ENCODE assay signal across 8 cellular contexts in genomic region chr19:2268480-2268830, GRCh38. TPM values are rescaled to one million over a fixed set of nuclear protein-coding genes. Genes with fewer than 3 reads are reported as not detected.
DNase-seq lines count a peak whose midpoint lies in the region; ATAC-seq and TF ChIP-seq lines count a peak whose summit lies in the region.

No MANE protein-coding gene starts in this region.

- TF ChIP-seq CTCF in heart right ventricle (IDR thresholded peaks at IDR 0.05) (no peak), astrocyte of the cerebellum (IDR thresholded peaks at IDR 0.05; ENCODE audit: low read depth, low read length, missing control alignments) (no peak), upper lobe of right lung (IDR thresholded peaks at IDR 0.05) (no peak)

- no peaks in the 10 kb centered on the region for H3K9me3 ChIP-seq in heart right ventricle
- no peaks in the 10 kb centered on the region for H3K9me3 ChIP-seq in mononuclear cell (ENCODE audit: low read depth, low read length)
- no peaks in the 10 kb centered on the region for H3K9me3 ChIP-seq in upper lobe of right lung

- WGBS in heart right ventricle, 2 donors = 87 to 92% methylated on average over 4 of the region's 4 CpGs

- H3K4me1 ChIP-seq in heart right ventricle = peaks cover 14 to 68% (median 37%) of the 10 kb centered on the region in 9 donors
- H3K4me1 ChIP-seq in mononuclear cell (ENCODE audit: insufficient read depth, low read length) = peaks cover 77% of the 10 kb centered on the region
- peaks cover 50% of the 10 kb centered on the region for H3K4me1 ChIP-seq in upper lobe of right lung

- no peak for DNase-seq in heart right ventricle
- no peak for DNase-seq in cardiac septum (ENCODE audit: low spot score)
- no peak for DNase-seq in astrocyte of the cerebellum (ENCODE audit: low read depth)
- DNase-seq in upper lobe of right lung = no peak
- DNase-seq in posterior cingulate gyrus = no peak
- DNase-seq in COR-L47 (lab: John Stamatoyannopoulos, UW) = no peak
- no peak for DNase-seq in NCI-H69 (lab: John Stamatoyannopoulos, UW)

- H3K27me3 ChIP-seq in heart right ventricle (no peaks in the 10 kb centered on the region), mononuclear cell (ENCODE audit: insufficient read depth, low read length) (no peaks in the 10 kb centered on the region), upper lobe of right lung (no peaks in the 10 kb centered on the region)

- intact Hi-C loops in heart right ventricle (cut with DNase I) = loop anchor here in 1 of 10 donors (2.0 kb wide), 2 partner anchors 32 to 106 kb away; partner anchors contain the start of genes DOT1L, PLEKHJ1 and SF3A2
- intact Hi-C loops in cardiac septum (cut with DNase I) = no loop called here
- intact Hi-C loops in upper lobe of right lung (cut with DNase I) = no loop called here
- intact Hi-C loops in posterior cingulate gyrus (cut with DNase I) = no loop called here

- ATAC-seq in heart right ventricle (no peak), upper lobe of right lung (no peak)

- H3K36me3 ChIP-seq in heart right ventricle (peaks cover 0 to 26% (median 14%) of the 10 kb centered on the region in 9 donors), upper lobe of right lung (peaks cover 24% of the 10 kb centered on the region)

- in situ Hi-C loops in astrocyte of the cerebellum (cut with HindIII; ENCODE audit: low sequenced_read_pairs) = loop anchor here (10.0 kb wide), 1 partner anchor 56 kb away; the partner anchor contains the start of genes LSM7 and SPPL2B

- H3K4me3 ChIP-seq in heart right ventricle (peak overlapping the region in 8 of 10 donors; percentile 95 to 100 (median 100)), astrocyte of the cerebellum (ENCODE audit: low read depth, low read length) (peak overlapping the region; percentile 99), mononuclear cell (ENCODE audit: low read length) (peak overlapping the region; percentile 100), upper lobe of right lung (peak overlapping the region; percentile 100)

- H3K27ac ChIP-seq in heart right ventricle = peak overlapping the region in 5 of 10 donors; percentile 99 to 100 (median 99)
- H3K27ac ChIP-seq in upper lobe of right lung = no peak overlapping the region

RNA-seq across cellular contexts. Expression of gene JSRP1, which starts 12.2 kb away (rescaled TPM):
- under 1 TPM in 3 of 10 donors, not detected in 7; 0.31 to 0.72 (median 0.45) TPM for total RNA-seq in heart right ventricle
- polyA plus RNA-seq in heart right ventricle = under 1 TPM in 1 of 2 donors, not detected in 1; 0.29 TPM
- total RNA-seq in cardiac septum = 0.46 TPM
- total RNA-seq in mononuclear cell = not detected
- total RNA-seq in upper lobe of right lung = 1.1 TPM

RNA-seq across cellular contexts. Expression of gene PEAK3, which starts 13.5 kb away (rescaled TPM):
- total RNA-seq in heart right ventricle = 1 to 10 TPM in 1 of 10 donors, under 1 TPM in 9; 0.11 to 1.1 (median 0.22) TPM
- under 1 TPM; 0.13 to 0.22 TPM for polyA plus RNA-seq in heart right ventricle
- 0.19 TPM for total RNA-seq in cardiac septum
- total RNA-seq in mononuclear cell = 0.52 TPM
- 4.5 TPM for total RNA-seq in upper lobe of right lung

RNA-seq across cellular contexts. Expression of gene AMH, which starts 19.3 kb away (rescaled TPM):
- under 1 TPM; 0.15 to 0.70 (median 0.41) TPM for total RNA-seq in heart right ventricle
- polyA plus RNA-seq in heart right ventricle = 1 to 10 TPM in 1 of 2 donors, under 1 TPM in 1; 0.30 to 1.0 TPM
- 1.5 TPM for total RNA-seq in cardiac septum
- total RNA-seq in mononuclear cell = 1.3 TPM
- total RNA-seq in upper lobe of right lung = 6.1 TPM

RNA-seq across cellular contexts. Expression of gene SF3A2, which starts 31.8 kb away (rescaled TPM):
- 10 to 100 TPM; 24.6 to 45.2 (median 30.4) TPM for total RNA-seq in heart right ventricle
- polyA plus RNA-seq in heart right ventricle = 10 to 100 TPM; 25.8 to 47.3 TPM
- total RNA-seq in cardiac septum = 34.1 TPM
- 68.1 TPM for total RNA-seq in mononuclear cell
- 67.1 TPM for total RNA-seq in upper lobe of right lung

RNA-seq across cellular contexts. Expression of gene PLEKHJ1, which starts 32.3 kb away (rescaled TPM):
- total RNA-seq in heart right ventricle (10 to 100 TPM; 40.0 to 76.5 (median 45.0) TPM), cardiac septum (51.2 TPM), mononuclear cell (25.3 TPM), upper lobe of right lung (54.6 TPM)
- polyA plus RNA-seq in heart right ventricle = 100 to 1,000 TPM in 1 of 2 donors, 10 to 100 TPM in 1; 83.6 to 103 TPM
